Comparison of ENCODE assay signal across 14 cellular contexts in genomic region chr21:42520628-42521253, GRCh38. TPM values are rescaled to one million over a fixed set of nuclear protein-coding genes. Genes with fewer than 3 reads are reported as not detected.
DNase-seq lines count a peak whose midpoint lies in the region; ATAC-seq and TF ChIP-seq lines count a peak whose summit lies in the region.
"Had no signal": no experiment of that assay in that cellular context is flagged by ENCODE, and none has a peak within 500 bp of the region (broad histone marks: within the 10 kb centered on the region; RNA-seq: fewer than 3 reads in every experiment).

No MANE protein-coding gene starts in this region.

- no peaks in the 10 kb centered on the region for H3K9me3 ChIP-seq in AG04450 (ENCODE audit: control insufficient read depth, insufficient read depth, low read length)
- H3K9me3 ChIP-seq in mammary epithelial cell (replicated peaks; ENCODE audit: insufficient read depth, low read length), result no peaks in the 10 kb centered on the region

- H3K27me3 Mint-ChIP-seq in IgD-negative memory B cell, result no peaks in the 10 kb centered on the region
- H3K27me3 Mint-ChIP-seq in memory B cell, result no peaks in the 10 kb centered on the region

- no peak overlapping the region for H3K4me2 ChIP-seq in mammary epithelial cell (ENCODE audit: insufficient read depth, low read depth, low read length)

- H3K9me3 Mint-ChIP-seq in IgD-negative memory B cell, result no peaks in the 10 kb centered on the region
- no peaks in the 10 kb centered on the region for H3K9me3 Mint-ChIP-seq in memory B cell
- H3K9me3 Mint-ChIP-seq: activated naive CD4-positive, alpha-beta T cell treated with anti-CD3 and anti-CD28 coated beads, Interleukin-2, amount 50 U/mL, for 72 hours had no signal

- H4K20me1 ChIP-seq in mammary epithelial cell (ENCODE audit: insufficient read depth, low read length), result no peaks in the 10 kb centered on the region

- dilution Hi-C loops in mammary epithelial cell (cut with HindIII; ENCODE audit: low sequenced_read_pairs), result no loop called here

- peaks cover 6% of the 10 kb centered on the region for H3K79me2 ChIP-seq in mammary epithelial cell (ENCODE audit: insufficient read depth, low read length)

- H2AFZ ChIP-seq in mammary epithelial cell (ENCODE audit: low read depth, low read length), result no peak overlapping the region

- no TSS peak for BruUV-seq in mammary epithelial cell (replicated peaks; lab: Mats Ljungman, UMichigan)

- DNase-seq in AG04450 (ENCODE audit: low read depth, low spot score) (no peak), cerebellar cortex (ENCODE audit: low spot score) (peak; percentile 52), memory B cell (ENCODE audit: low spot score in 2 of 2) (no peak), foreskin melanocyte (no peak), mammary epithelial cell (no peak)
- DNase-seq: activated CD8-positive, alpha-beta memory T cell treated with anti-CD3 and anti-CD28 coated beads, Interleukin-2, amount 50 U/mL, for 4 hours; DMS53; mesenchymal stem cell; stimulated activated CD4-positive, alpha-beta T cell treated with anti-CD3 and anti-CD28 coated beads, Interleukin-12 subunit alpha, Interleukin-12 subunit beta, amount 100 ng/mL, for 4 hours had no signal

- 94% methylated on average over 18 of the region's 18 CpGs for WGBS in mammary epithelial cell (ENCODE audit: low coverage, missing lambda C conversion rate)

- H3K27me3 ChIP-seq in AG04450 (ENCODE audit: control insufficient read depth, insufficient read depth, low read length) (peaks cover 28% of the 10 kb centered on the region), mammary epithelial cell (ENCODE audit: insufficient read depth, low read length) (no peaks in the 10 kb centered on the region)

- H3K4me1 ChIP-seq in mammary epithelial cell (ENCODE audit: insufficient read depth, low read length), result peaks cover 30% of the 10 kb centered on the region

- H3K36me3 Mint-ChIP-seq in IgD-negative memory B cell (peaks cover 16% of the 10 kb centered on the region), memory B cell (peaks cover 30% of the 10 kb centered on the region)

- peak overlapping the region in 1 of 4 donors; percentile 70 for H3K4me3 Mint-ChIP-seq in IgD-negative memory B cell
- H3K4me3 Mint-ChIP-seq in memory B cell, result no peak overlapping the region

- intact Hi-C loops in mammary epithelial cell (cut with micrococcal nuclease), result no loop called here

- peak; percentile 24 for TF ChIP-seq CTCF in AG04450 (IDR thresholded peaks at IDR 0.05; ENCODE audit: low read depth, low read length)
- no peak for TF ChIP-seq CTCF in mammary epithelial cell (conservative IDR thresholded peaks at IDR 0.05 in 1 of 2, IDR thresholded peaks at IDR 0.05 in 1 of 2; ENCODE audit: extremely low read depth in 1 of 2, insufficient read depth in 1 of 2, low read depth in 1 of 2, low read length in 2 of 2)

- H3K9ac ChIP-seq in mammary epithelial cell (ENCODE audit: insufficient read depth, low read length), result no peak overlapping the region

- POLR2A ChIA-PET in AG04450 (lab: Yijun Ruan, JAX), result no interaction called here

- H3K27ac Mint-ChIP-seq in IgD-negative memory B cell, result peak overlapping the region in 2 of 3 donors; percentile 2 to 69
- peak overlapping the region; percentile 100 for H3K27ac Mint-ChIP-seq in memory B cell

- H3K36me3 ChIP-seq in mammary epithelial cell (ENCODE audit: insufficient read depth, low read length), result no peaks in the 10 kb centered on the region

- in situ Hi-C loops in mammary epithelial cell (cut with MboI; ENCODE audit: low sequenced_read_pairs in 2 of 2), result no loop called here

- CTCF ChIA-PET in AG04450 (lab: Charles Lee), result no interaction called here
- CTCF ChIA-PET in mammary epithelial cell (lab: Charles Lee; ENCODE audit: low non-redundant PET), result no interaction called here

- peaks cover 37 to 58% (median 48%) of the 10 kb centered on the region in 3 donors for H3K4me1 Mint-ChIP-seq in IgD-negative memory B cell
- H3K4me1 Mint-ChIP-seq in memory B cell, result peaks cover 36% of the 10 kb centered on the region

- H3K27ac ChIP-seq in AG04450 (ENCODE audit: low read depth, low read length) (no peak overlapping the region), mammary epithelial cell (ENCODE audit: insufficient read depth, low read depth, low read length) (no peak overlapping the region)
- H3K27ac ChIP-seq: SK-N-MC had no signal

- H3K4me3 ChIP-seq in AG04450 (ENCODE audit: low read depth, low read length) (no peak overlapping the region), mammary epithelial cell (replicated peaks in 1 of 3; ENCODE audit: insufficient read depth in 1 of 3, low read depth in 2 of 3, low read length in 3 of 3) (no peak overlapping the region)
- H3K4me3 ChIP-seq: SK-N-MC had no signal

- ATAC-seq in memory B cell (ENCODE audit: low read depth), result no peak
- ATAC-seq in GM21526 (IDR thresholded peaks at IDR 0.05; ENCODE audit: low FRiP score, unreplicated experiment), result no peak
- ATAC-seq in HG03196 (IDR thresholded peaks at IDR 0.05; ENCODE audit: unreplicated experiment), result no peak
- ATAC-seq: activated naive CD4-positive, alpha-beta T cell treated with anti-CD3 and anti-CD28 coated beads, Interleukin-2, amount 50 U/mL, for 72 hours had no signal

RNA-seq across cellular contexts. Expression of gene SLC37A1, which starts 7.1 kb away (rescaled TPM):
- polyA plus RNA-seq in AG04450 (2011; rRNA removed) (0.02 and 0.05 TPM in 2 replicates), IgD-negative memory B cell (14.8 TPM), mammary epithelial cell (3.9 TPM)
- not detected in 2 replicates for polyA minus RNA-seq in AG04450 (2011; rRNA and poly(A)+ RNA removed)
- 1 to 10 TPM; 7.7 to 8.7 TPM for total RNA-seq in mammary epithelial cell
- 5.0 TPM for polyA minus RNA-seq in mammary epithelial cell

RNA-seq across cellular contexts. Expression of gene RSPH1, which starts 24.7 kb away (rescaled TPM):
- polyA plus RNA-seq in AG04450 (2011; rRNA removed), result not detected in 2 replicates
- polyA minus RNA-seq in AG04450 (2011; rRNA and poly(A)+ RNA removed), result not detected in 2 replicates
- polyA plus RNA-seq in IgD-negative memory B cell, result not detected
- total RNA-seq in mammary epithelial cell, result under 1 TPM; 0.50 to 0.66 TPM
- polyA plus RNA-seq in mammary epithelial cell, result 0.35 TPM
- not detected for polyA minus RNA-seq in mammary epithelial cell
